6 cellular contexts compared by ENCODE assay signal in genomic region chr17:4714342-4715070, GRCh38. TPM values are rescaled to one million over a fixed set of nuclear protein-coding genes. Genes with fewer than 3 reads are reported as not detected.
DNase-seq lines count a peak whose midpoint lies in the region; ATAC-seq, FAIRE-seq and TF ChIP-seq lines count a peak whose summit lies in the region.
"Not testable (repeated sequence)": the region's sequence is repeated elsewhere in the genome, so short reads cannot be mapped to it uniquely, and the experiment has no call there.

No MANE protein-coding gene starts in this region.

- intact Hi-C loops in CD4-positive, alpha-beta memory T cell (cut with micrococcal nuclease): loop anchor here (1.0 to 5.0 kb wide), 2 partner anchors 17 to 283 kb away; partner anchors contain the start of genes INCA1, KIF1C and MED11
- intact Hi-C loops in GM12878 (cut with micrococcal nuclease; ENCODE audit: unreplicated experiment): loop anchor here (5.0 kb wide), 1 partner anchor 73 kb away; the partner anchor contains the start of genes GLTPD2 and VMO1

- H3K27ac ChIP-seq in CD4-positive, alpha-beta memory T cell (ENCODE audit: low read depth, low read length): peak overlapping the region; percentile 50
- peak overlapping the region in 3 of 4 donors; percentile 24 to 62 (median 58) for H3K27ac ChIP-seq in Peyer's patch
- peak overlapping the region; percentile 56; the same call in 1 of the 2 replicates for H3K27ac ChIP-seq in GM12878 (ENCODE audit: control insufficient read depth, insufficient read depth)

- not testable (repeated sequence) for DNase-seq in CD4-positive, alpha-beta memory T cell; Peyer's patch; activated T-cell treated with anti-CD3 and anti-CD28 coated beads, Interleukin-2, amount 50 U/mL, for 24 hours; GM12878 (ENCODE audit: low read depth, low spot score); naive B cell; stimulated activated naive CD8-positive, alpha-beta T cell treated with anti-CD3 and anti-CD28 coated beads, Interleukin-15, amount 100 ng/mL, for 72 hours

- not testable (repeated sequence) for TF ChIP-seq RAD21 in GM12878 (IDR thresholded peaks at IDR 0.05; ENCODE audit: insufficient read depth, low read depth, low read length)

- TF ChIP-seq CTCF in Peyer's patch (IDR thresholded peaks at IDR 0.05); GM12878 (IDR thresholded peaks at IDR 0.05 in 2 of 3, conservative IDR thresholded peaks at IDR 0.05 in 1 of 3; ENCODE audit: control insufficient read depth in 2 of 3, extremely low read depth in 1 of 3, insufficient read depth in 1 of 3, low read depth in 3 of 3, low read length in 3 of 3): not testable (repeated sequence)

- H3K9ac ChIP-seq in GM12878 (ENCODE audit: control insufficient read depth, insufficient read depth, low read length): peak overlapping the region; percentile 40; the same call in 1 of the 2 replicates

- H2AFZ ChIP-seq in GM12878 (ENCODE audit: control insufficient read depth, low read depth, low read length): peak overlapping the region; percentile 37; the same call in 1 of the 2 replicates

- 51% methylated on average over 7 of the region's 15 CpGs for WGBS in GM12878 (ENCODE audit: insufficient coverage, insufficient replicate concordance, low lambda C conversion rate, missing lambda C conversion rate)

- not testable (repeated sequence) for H4K20me1 ChIP-seq in GM12878 (ENCODE audit: control insufficient read depth, insufficient read depth)

- SMC1A ChIA-PET in GM12878 (lab: Charles Lee; ENCODE audit: uncharacterized antibody, unreplicated experiment): interaction anchor here (0.9 to 2.1 kb wide), 3 partner anchors 8 to 22 kb away, joined by 3 to 7 read pairs (median 3); no protein-coding TSS in a partner anchor

- peaks cover 30% of the 10 kb centered on the region for H3K36me3 ChIP-seq in CD4-positive, alpha-beta memory T cell (ENCODE audit: insufficient read depth, low read length)
- H3K36me3 ChIP-seq in Peyer's patch: peaks cover 0 to 32% (median 0%) of the 10 kb centered on the region in 3 donors
- H3K36me3 ChIP-seq in GM12878 (ENCODE audit: control insufficient read depth in 2 of 2, insufficient read depth in 2 of 2, low read length in 1 of 2): not testable (repeated sequence)

- not testable (repeated sequence) for H3K27me3 Mint-ChIP-seq in CD4-positive, alpha-beta memory T cell; activated T-cell treated with anti-CD3 and anti-CD28 coated beads, Interleukin-2, amount 50 U/mL, for 24 hours; naive B cell; stimulated activated naive CD8-positive, alpha-beta T cell treated with anti-CD3 and anti-CD28 coated beads, Interleukin-15, amount 100 ng/mL, for 72 hours

- TF ChIP-seq EP300 in GM12878 (IDR thresholded peaks at IDR 0.05; ENCODE audit: borderline replicate concordance in 1 of 2, control insufficient read depth in 1 of 2, low read depth in 2 of 2, low read length in 2 of 2): not testable (repeated sequence)

- H3K4me1 Mint-ChIP-seq in CD4-positive, alpha-beta memory T cell: peaks cover 34 to 58% (median 47%) of the 10 kb centered on the region in 4 donors
- H3K4me1 Mint-ChIP-seq in activated T-cell treated with anti-CD3 and anti-CD28 coated beads, Interleukin-2, amount 50 U/mL, for 24 hours (ENCODE audit: low read depth): peaks cover 49% of the 10 kb centered on the region
- peaks cover 38 to 51% (median 45%) of the 10 kb centered on the region in 3 donors for H3K4me1 Mint-ChIP-seq in naive B cell
- H3K4me1 Mint-ChIP-seq in stimulated activated naive CD8-positive, alpha-beta T cell treated with anti-CD3 and anti-CD28 coated beads, Interleukin-15, amount 100 ng/mL, for 72 hours: peaks cover 64% of the 10 kb centered on the region

- peak overlapping the region; percentile 86 to 98 (median 96) for H3K27ac Mint-ChIP-seq in CD4-positive, alpha-beta memory T cell
- H3K27ac Mint-ChIP-seq in activated T-cell treated with anti-CD3 and anti-CD28 coated beads, Interleukin-2, amount 50 U/mL, for 24 hours: peak overlapping the region; percentile 96
- H3K27ac Mint-ChIP-seq in naive B cell: peak overlapping the region; percentile 80 to 95 (median 88)
- H3K27ac Mint-ChIP-seq in stimulated activated naive CD8-positive, alpha-beta T cell treated with anti-CD3 and anti-CD28 coated beads, Interleukin-15, amount 100 ng/mL, for 72 hours: peak overlapping the region; percentile 96 to 98

- peak overlapping the region; percentile 37 to 57 for H3K4me3 ChIP-seq in CD4-positive, alpha-beta memory T cell (ENCODE audit: low read length in 2 of 2)
- H3K4me3 ChIP-seq in Peyer's patch: peak overlapping the region in 2 of 4 donors; percentile 10 to 12
- H3K4me3 ChIP-seq in GM12878: not testable (repeated sequence)

- in situ Hi-C loops in GM12878 (cut with MboI): loop anchor here (5.0 kb wide), 1 partner anchor 168 kb away; no protein-coding TSS in a partner anchor

- H3K79me2 ChIP-seq in GM12878 (ENCODE audit: control insufficient read depth, insufficient read depth, low read length): peaks cover 19% of the 10 kb centered on the region

- H3K4me3 Mint-ChIP-seq in CD4-positive, alpha-beta memory T cell: peak overlapping the region; percentile 76 to 93 (median 84)
- peak overlapping the region; percentile 74 for H3K4me3 Mint-ChIP-seq in activated T-cell treated with anti-CD3 and anti-CD28 coated beads, Interleukin-2, amount 50 U/mL, for 24 hours
- peak overlapping the region; percentile 60 to 86 (median 72) for H3K4me3 Mint-ChIP-seq in naive B cell
- H3K4me3 Mint-ChIP-seq in stimulated activated naive CD8-positive, alpha-beta T cell treated with anti-CD3 and anti-CD28 coated beads, Interleukin-15, amount 100 ng/mL, for 72 hours: peak overlapping the region; percentile 86 to 92

- RAD21 ChIA-PET in GM12878 (lab: Charles Lee; ENCODE audit: unreplicated experiment): interaction anchor here (1.3 kb wide), 1 partner anchor 11 kb away, joined by 4 read pairs; no protein-coding TSS in a partner anchor

- H3K4me1 ChIP-seq in CD4-positive, alpha-beta memory T cell (ENCODE audit: insufficient read depth, low read length): peaks cover 57% of the 10 kb centered on the region
- peaks cover 5 to 40% (median 13%) of the 10 kb centered on the region in 4 donors for H3K4me1 ChIP-seq in Peyer's patch
- H3K4me1 ChIP-seq in GM12878 (ENCODE audit: control insufficient read depth, insufficient read depth, low read length): peaks cover 28% of the 10 kb centered on the region

- H3K9me3 ChIP-seq in CD4-positive, alpha-beta memory T cell (ENCODE audit: control insufficient read depth in 1 of 2, low read length in 2 of 2); Peyer's patch; GM12878 (replicated peaks; ENCODE audit: control insufficient read depth, insufficient read depth, low read length): not testable (repeated sequence)

- H3K27me3 ChIP-seq in CD4-positive, alpha-beta memory T cell (ENCODE audit: insufficient read depth, low read length); Peyer's patch; GM12878 (replicated peaks in 1 of 2; ENCODE audit: control insufficient read depth in 2 of 2, insufficient read depth in 2 of 2, low read length in 1 of 2): not testable (repeated sequence)

- H3K9me3 Mint-ChIP-seq in CD4-positive, alpha-beta memory T cell; activated T-cell treated with anti-CD3 and anti-CD28 coated beads, Interleukin-2, amount 50 U/mL, for 24 hours; naive B cell; stimulated activated naive CD8-positive, alpha-beta T cell treated with anti-CD3 and anti-CD28 coated beads, Interleukin-15, amount 100 ng/mL, for 72 hours: not testable (repeated sequence)

- not testable (repeated sequence) for ATAC-seq in GM12878; naive B cell (ENCODE audit: low read depth in 2 of 2)
- ATAC-seq in stimulated activated naive CD8-positive, alpha-beta T cell treated with anti-CD3 and anti-CD28 coated beads, Interleukin-15, amount 100 ng/mL, for 72 hours: peak; percentile 0

- TF ChIP-seq POLR2A in Peyer's patch (IDR thresholded peaks at IDR 0.05); GM12878 (IDR thresholded peaks at IDR 0.05; ENCODE audit: low read depth, low read length): not testable (repeated sequence)

- not testable (repeated sequence) for FAIRE-seq in GM12878 (lab: Jason Lieb, UNC)

- H3K4me2 ChIP-seq in GM12878 (ENCODE audit: control insufficient read depth, insufficient read depth): peak overlapping the region; percentile 71

- CTCF ChIA-PET in CD4-positive, alpha-beta memory T cell (lab: Charles Lee; ENCODE audit: partially characterized antibody): interaction anchor here (0.7 to 1.8 kb wide), 4 partner anchors 24 to 164 kb away, joined by 3 to 9 read pairs (median 6); partner anchors contain the start of gene GLTPD2
- CTCF ChIA-PET in GM12878 (lab: Yijun Ruan, JAX): interaction anchor here (0.6 to 1.2 kb wide), 5 partner anchors 7 to 110 kb away, joined by 3 to 4 read pairs (median 3); no protein-coding TSS in a partner anchor

- POLR2A ChIA-PET in CD4-positive, alpha-beta memory T cell (lab: Charles Lee; ENCODE audit: partially characterized antibody): interaction anchor here (0.6 to 7.0 kb wide), 13 partner anchors 8 to 234 kb away, joined by 3 to 52 read pairs (median 5); partner anchors contain the start of genes MED11, PELP1, PFN1 and PSMB6
- POLR2A ChIA-PET in GM12878 (lab: Charles Lee): interaction anchor here (1.0 kb wide), 1 partner anchor 162 kb away, joined by 3 read pairs; no protein-coding TSS in a partner anchor

- peaks cover 18 to 42% of the 10 kb centered on the region in 2 donors for H3K36me3 Mint-ChIP-seq in CD4-positive, alpha-beta memory T cell
- peaks cover 69% of the 10 kb centered on the region for H3K36me3 Mint-ChIP-seq in activated T-cell treated with anti-CD3 and anti-CD28 coated beads, Interleukin-2, amount 50 U/mL, for 24 hours (ENCODE audit: low read depth)
- not testable (repeated sequence) for H3K36me3 Mint-ChIP-seq in naive B cell

- BruUV-seq in GM12878 (replicated peaks; lab: Mats Ljungman, UMichigan): not testable (repeated sequence)

RNA-seq across cellular contexts. Expression of gene ARRB2, which starts 4.1 kb away (rescaled TPM):
- 100 to 1,000 TPM; 340 to 341 TPM for total RNA-seq in CD4-positive, alpha-beta memory T cell
- polyA plus RNA-seq in CD4-positive, alpha-beta memory T cell: 10 to 100 TPM; 54.5 to 56.7 TPM
- total RNA-seq in Peyer's patch (100 to 1,000 TPM in 1 of 4 donors, 10 to 100 TPM in 3; 59.2 to 163 (median 73.8) TPM), GM12878 (2014; rRNA removed) (43.9 and 45.7 TPM in 2 replicates), GM12878 (2014; rRNA removed; fragmentation: Illumina TruSeq; extraction: Trizol) (39.8 and 42.7 TPM in 2 replicates), GM12878 (2021) (70.0 and 75.2 TPM in 2 replicates)
- 28.7 and 33.9 TPM in 2 replicates for total RNA-seq in GM12878 (2013; cell fraction: nucleolus; rRNA removed)
- polyA plus RNA-seq in GM12878 (2011; ENCODE audit: low read depth): 18.2 TPM
- polyA plus RNA-seq in GM12878 (2011; rRNA removed) (27.3 and 43.5 TPM in 2 replicates), GM12878 (2014; fragmentation: Illumina TruSeq; extraction: Trizol) (50.3 and 68.4 TPM in 2 replicates), GM12878 (2014; fragmentation: Nextera tagmentation; extraction: Ambion mirVana) (1 to 10 TPM; 6.5 to 7.3 TPM), GM12878 (2014; rRNA removed) (55.4 and 69.2 TPM in 2 replicates), GM12878 (2016; fragmentation: Nextera tagmentation; extraction: Ambion mirVana) (10 to 100 TPM; 29.6 to 31.2 TPM), naive B cell (ENCODE audit: low read depth in 6 of 6) (10 to 100 TPM; 12.1 to 23.7 (median 14.9) TPM)
- polyA plus RNA-seq in GM12878 (2011; cell fraction: cytosol; rRNA removed): 48.7 and 59.8 TPM in 2 replicates
- 81.3 and 85.2 TPM in 2 replicates for polyA plus RNA-seq in GM12878 (2011; cell fraction: nucleus; rRNA removed)
- 33.8 and 44.4 TPM in 2 replicates for polyA plus RNA-seq in GM12878 (2012)
- polyA minus RNA-seq in GM12878 (2011; rRNA and poly(A)+ RNA removed): 27.4 and 32.8 TPM in 2 replicates
- polyA minus RNA-seq in GM12878 (2011; cell fraction: cytosol; rRNA and poly(A)+ RNA removed): 14.8 and 18.0 TPM in 2 replicates
- 13.5 and 18.7 TPM in 2 replicates for polyA minus RNA-seq in GM12878 (2011; cell fraction: nucleus; rRNA and poly(A)+ RNA removed)

RNA-seq across cellular contexts. Expression of gene PELP1, which starts 10.6 kb away (rescaled TPM):
- 10 to 100 TPM; 78.0 to 81.8 TPM for total RNA-seq in CD4-positive, alpha-beta memory T cell
- 10 to 100 TPM in 1 of 2 donors, 1 to 10 TPM in 1; 6.0 to 11.1 TPM for polyA plus RNA-seq in CD4-positive, alpha-beta memory T cell
- 10 to 100 TPM; 21.2 to 34.9 (median 31.4) TPM for total RNA-seq in Peyer's patch
- 96.1 and 101 TPM in 2 replicates for total RNA-seq in GM12878 (2013; cell fraction: nucleolus; rRNA removed)
- 21.2 and 22.7 TPM in 2 replicates for total RNA-seq in GM12878 (2014; rRNA removed)
- total RNA-seq in GM12878 (2014; rRNA removed; fragmentation: Illumina TruSeq; extraction: Trizol): 8.0 and 9.0 TPM in 2 replicates
- total RNA-seq in GM12878 (2021): 92.7 and 100 TPM in 2 replicates
- 24.1 TPM for polyA plus RNA-seq in GM12878 (2011; ENCODE audit: low read depth)
- 7.3 and 11.6 TPM in 2 replicates for polyA plus RNA-seq in GM12878 (2011; rRNA removed)
- 13.9 and 15.5 TPM in 2 replicates for polyA plus RNA-seq in GM12878 (2011; cell fraction: cytosol; rRNA removed)
- 79.6 and 97.5 TPM in 2 replicates for polyA plus RNA-seq in GM12878 (2011; cell fraction: nucleus; rRNA removed)
- 34.4 and 36.6 TPM in 2 replicates for polyA plus RNA-seq in GM12878 (2012)
- polyA plus RNA-seq in GM12878 (2014; fragmentation: Illumina TruSeq; extraction: Trizol): 7.4 and 21.1 TPM in 2 replicates
- 1 to 10 TPM in 1 of 2 experiments, under 1 TPM in 1; 0.55 to 1.2 TPM for polyA plus RNA-seq in GM12878 (2014; fragmentation: Nextera tagmentation; extraction: Ambion mirVana)
- 21.9 and 25.3 TPM in 2 replicates for polyA plus RNA-seq in GM12878 (2014; rRNA removed)
- 10 to 100 TPM; 21.7 to 23.8 TPM for polyA plus RNA-seq in GM12878 (2016; fragmentation: Nextera tagmentation; extraction: Ambion mirVana)
- polyA minus RNA-seq in GM12878 (2011; rRNA and poly(A)+ RNA removed): 29.1 and 40.1 TPM in 2 replicates
- polyA minus RNA-seq in GM12878 (2011; cell fraction: cytosol; rRNA and poly(A)+ RNA removed): 16.2 and 17.2 TPM in 2 replicates
- 38.9 and 62.0 TPM in 2 replicates for polyA minus RNA-seq in GM12878 (2011; cell fraction: nucleus; rRNA and poly(A)+ RNA removed)
- polyA plus RNA-seq in naive B cell (ENCODE audit: low read depth in 6 of 6): 10 to 100 TPM in 1 of 6 donors, 1 to 10 TPM in 5; 5.6 to 13.1 (median 9.1) TPM

RNA-seq across cellular contexts. Expression of gene MED11, which starts 16.7 kb away (rescaled TPM):
- 10 to 100 TPM; 31.7 to 35.4 TPM for total RNA-seq in CD4-positive, alpha-beta memory T cell
- 10 to 100 TPM; 37.5 to 54.0 TPM for polyA plus RNA-seq in CD4-positive, alpha-beta memory T cell
- total RNA-seq in Peyer's patch (10 to 100 TPM; 32.1 to 44.6 (median 41.8) TPM), GM12878 (2014; rRNA removed) (31.9 and 32.3 TPM in 2 replicates), GM12878 (2014; rRNA removed; fragmentation: Illumina TruSeq; extraction: Trizol) (34.9 and 35.1 TPM in 2 replicates), GM12878 (2021) (18.4 and 22.4 TPM in 2 replicates)
- total RNA-seq in GM12878 (2013; cell fraction: nucleolus; rRNA removed): 10.2 and 11.0 TPM in 2 replicates
- 13.5 TPM for polyA plus RNA-seq in GM12878 (2011; ENCODE audit: low read depth)
- polyA plus RNA-seq in GM12878 (2011; rRNA removed) (26.3 and 33.1 TPM in 2 replicates), GM12878 (2014; fragmentation: Illumina TruSeq; extraction: Trizol) (26.8 and 31.4 TPM in 2 replicates), GM12878 (2014; fragmentation: Nextera tagmentation; extraction: Ambion mirVana) (10 to 100 TPM; 41.3 to 45.9 TPM), GM12878 (2014; rRNA removed) (35.4 and 40.0 TPM in 2 replicates), GM12878 (2016; fragmentation: Nextera tagmentation; extraction: Ambion mirVana) (10 to 100 TPM; 36.9 to 44.3 TPM), naive B cell (ENCODE audit: low read depth in 6 of 6) (10 to 100 TPM; 20.1 to 63.4 (median 48.3) TPM)
- polyA plus RNA-seq in GM12878 (2011; cell fraction: cytosol; rRNA removed): 43.0 and 45.7 TPM in 2 replicates
- polyA plus RNA-seq in GM12878 (2011; cell fraction: nucleus; rRNA removed): 21.0 and 22.3 TPM in 2 replicates
- polyA plus RNA-seq in GM12878 (2012): 15.7 and 18.6 TPM in 2 replicates
- polyA minus RNA-seq in GM12878 (2011; rRNA and poly(A)+ RNA removed): 23.8 and 28.7 TPM in 2 replicates
- 6.1 and 6.7 TPM in 2 replicates for polyA minus RNA-seq in GM12878 (2011; cell fraction: cytosol; rRNA and poly(A)+ RNA removed)
- polyA minus RNA-seq in GM12878 (2011; cell fraction: nucleus; rRNA and poly(A)+ RNA removed): 3.7 and 6.0 TPM in 2 replicates

RNA-seq across cellular contexts. Expression of gene ZMYND15, which starts 25.1 kb away (rescaled TPM):
- total RNA-seq in CD4-positive, alpha-beta memory T cell: under 1 TPM; 0.41 to 0.44 TPM
- under 1 TPM in 1 of 2 donors, not detected in 1; 0.15 TPM for polyA plus RNA-seq in CD4-positive, alpha-beta memory T cell
- 1 to 10 TPM in 3 of 4 donors, not detected in 1; 2.1 to 5.6 (median 4.0) TPM for total RNA-seq in Peyer's patch
- total RNA-seq in GM12878 (2013; cell fraction: nucleolus; rRNA removed): 0.21 TPM in 1 of 2 replicates, not detected in the other
- not detected in 2 replicates for total RNA-seq in GM12878 (2014; rRNA removed)
- total RNA-seq in GM12878 (2014; rRNA removed; fragmentation: Illumina TruSeq; extraction: Trizol): 0.04 and 0.05 TPM in 2 replicates
- 0.08 and 0.11 TPM in 2 replicates for total RNA-seq in GM12878 (2021)
- not detected for polyA plus RNA-seq in GM12878 (2011; ENCODE audit: low read depth)
- 0.04 TPM in 1 of 2 replicates, not detected in the other for polyA plus RNA-seq in GM12878 (2011; rRNA removed)
- polyA plus RNA-seq in GM12878 (2011; cell fraction: cytosol; rRNA removed): 0.03 and 0.10 TPM in 2 replicates
- 0.07 and 0.40 TPM in 2 replicates for polyA plus RNA-seq in GM12878 (2011; cell fraction: nucleus; rRNA removed)
- not detected in 2 replicates for polyA plus RNA-seq in GM12878 (2012)
- 0.03 TPM in 1 of 2 replicates, not detected in the other for polyA plus RNA-seq in GM12878 (2014; fragmentation: Illumina TruSeq; extraction: Trizol)
- polyA plus RNA-seq in GM12878 (2014; fragmentation: Nextera tagmentation; extraction: Ambion mirVana): not detected
- polyA plus RNA-seq in GM12878 (2014; rRNA removed): 0.17 and 0.19 TPM in 2 replicates
- under 1 TPM in 1 of 2 experiments, not detected in 1; 0.07 TPM for polyA plus RNA-seq in GM12878 (2016; fragmentation: Nextera tagmentation; extraction: Ambion mirVana)
- not detected in 2 replicates for polyA minus RNA-seq in GM12878 (2011; rRNA and poly(A)+ RNA removed)
- not detected in 2 replicates for polyA minus RNA-seq in GM12878 (2011; cell fraction: cytosol; rRNA and poly(A)+ RNA removed)
- not detected in 2 replicates for polyA minus RNA-seq in GM12878 (2011; cell fraction: nucleus; rRNA and poly(A)+ RNA removed)
- under 1 TPM in 1 of 6 donors, not detected in 5; 0.40 TPM for polyA plus RNA-seq in naive B cell (ENCODE audit: low read depth in 6 of 6)

RNA-seq across cellular contexts. Expression of gene CXCL16, which starts 25.2 kb away (rescaled TPM):
- total RNA-seq in CD4-positive, alpha-beta memory T cell: 1 to 10 TPM; 3.2 to 3.4 TPM
- polyA plus RNA-seq in CD4-positive, alpha-beta memory T cell: 1 to 10 TPM; 1.8 to 3.8 TPM
- 10 to 100 TPM; 24.8 to 33.1 (median 28.0) TPM for total RNA-seq in Peyer's patch
- 0.33 TPM in 1 of 2 replicates, not detected in the other for total RNA-seq in GM12878 (2013; cell fraction: nucleolus; rRNA removed)
- 0.62 and 0.71 TPM in 2 replicates for total RNA-seq in GM12878 (2014; rRNA removed)
- total RNA-seq in GM12878 (2014; rRNA removed; fragmentation: Illumina TruSeq; extraction: Trizol): 0.67 and 0.74 TPM in 2 replicates
- 1.4 and 2.1 TPM in 2 replicates for total RNA-seq in GM12878 (2021)
- 0.30 TPM for polyA plus RNA-seq in GM12878 (2011; ENCODE audit: low read depth)
- 0.68 and 0.84 TPM in 2 replicates for polyA plus RNA-seq in GM12878 (2011; rRNA removed)
- 0.77 and 1.1 TPM in 2 replicates for polyA plus RNA-seq in GM12878 (2011; cell fraction: cytosol; rRNA removed)
- 0.51 and 0.58 TPM in 2 replicates for polyA plus RNA-seq in GM12878 (2011; cell fraction: nucleus; rRNA removed)
- polyA plus RNA-seq in GM12878 (2012): 0.61 and 0.79 TPM in 2 replicates
- polyA plus RNA-seq in GM12878 (2014; fragmentation: Illumina TruSeq; extraction: Trizol): 1.7 and 2.2 TPM in 2 replicates
- polyA plus RNA-seq in GM12878 (2014; fragmentation: Nextera tagmentation; extraction: Ambion mirVana): under 1 TPM; 0.26 to 0.35 TPM
- 0.89 and 1.9 TPM in 2 replicates for polyA plus RNA-seq in GM12878 (2014; rRNA removed)
- under 1 TPM; 0.15 to 0.35 TPM for polyA plus RNA-seq in GM12878 (2016; fragmentation: Nextera tagmentation; extraction: Ambion mirVana)
- 0.22 and 0.88 TPM in 2 replicates for polyA minus RNA-seq in GM12878 (2011; rRNA and poly(A)+ RNA removed)
- not detected in 2 replicates for polyA minus RNA-seq in GM12878 (2011; cell fraction: cytosol; rRNA and poly(A)+ RNA removed)
- 0.12 TPM in 1 of 2 replicates, not detected in the other for polyA minus RNA-seq in GM12878 (2011; cell fraction: nucleus; rRNA and poly(A)+ RNA removed)
- polyA plus RNA-seq in naive B cell (ENCODE audit: low read depth in 6 of 6): 10 to 100 TPM; 12.2 to 19.8 (median 18.4) TPM
